ENCODE assay signal across 30 cellular contexts in the genomic region with DNA sequence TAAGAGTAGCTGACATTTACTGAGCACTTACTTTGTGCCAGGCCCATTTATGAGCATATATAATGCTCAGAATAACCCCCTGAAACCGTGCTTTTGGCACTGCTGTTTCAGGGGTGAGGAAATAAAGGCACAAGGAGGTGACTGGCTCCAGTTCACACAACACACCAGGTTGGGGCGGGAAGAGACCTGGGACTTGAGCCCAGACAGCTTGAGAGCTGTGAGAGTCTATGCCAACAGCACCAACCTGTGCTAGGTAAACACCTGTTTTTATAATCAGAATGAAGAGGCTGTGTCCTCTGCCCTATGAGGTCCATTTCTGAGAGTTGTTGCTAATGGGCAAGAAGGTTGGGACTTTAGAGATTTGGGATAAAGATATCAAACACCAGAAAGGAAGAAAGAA. TPM values are rescaled to one million over a fixed set of nuclear protein-coding genes. Genes with fewer than 3 reads are reported as not detected.
"Had no signal": no experiment of that assay in that cellular context is flagged by ENCODE, and none has a peak within 500 bp of the region (broad histone marks: within the 10 kb centered on the region; RNA-seq: fewer than 3 reads in every experiment).

No MANE protein-coding gene starts in this region.

- H3K4me1 ChIP-seq: colonic mucosa, gastrocnemius medialis, neural progenitor cell, parathyroid adenoma, right atrium auricular region, testis, upper lobe of left lung, uterus had no signal

- H3K36me3 ChIP-seq: colonic mucosa, gastrocnemius medialis, neural progenitor cell, right atrium auricular region, tibial nerve, upper lobe of left lung, uterus had no signal

- H3K27ac ChIP-seq: colonic mucosa, epithelial cell of prostate, gastrocnemius medialis, neural progenitor cell, parathyroid adenoma, right atrium auricular region, testis, tibial nerve, upper lobe of left lung, uterus had no signal

- FAIRE-seq: keratinocyte had no signal

- H3K27me3 ChIP-seq: colonic mucosa, gastrocnemius medialis, right atrium auricular region, testis, tibial nerve, upper lobe of left lung, uterus had no signal

- ATAC-seq: esophagus mucosa; gastrocnemius medialis; naive thymus-derived CD4-positive, alpha-beta T cell; sciatic nerve; stimulated activated memory B cell treated with anti-CD40 and anti-IgM and Interleukin-4, amounts not matched to agents 10 μg/mL and 1 μg/mL and 100 μg/mL, for 72 hours; stimulated activated naive CD8-positive, alpha-beta T cell treated with anti-CD3 and anti-CD28 coated beads, Interleukin-15, Interleukin-2, amounts not matched to agents 100 U/mL and 50 U/mL, for 24 hours had no signal

- DNase-seq: colonic mucosa; effector CD8-positive, alpha-beta T cell; endodermal cell; foreskin fibroblast; gastrocnemius medialis; head of caudate nucleus; mammary epithelial cell; mesendoderm; midbrain; naive thymus-derived CD4-positive, alpha-beta T cell; stimulated activated CD4-positive, alpha-beta T cell treated with anti-CD3 and anti-CD28 coated beads, Interleukin-2, amount 100 ng/mL, for 24 hours; stimulated activated CD4-positive, alpha-beta T cell treated with anti-CD3 and anti-CD28 coated beads, Interleukin-4, amount 100 ng/mL, for 4 hours; stimulated activated naive CD8-positive, alpha-beta T cell treated with anti-CD3 and anti-CD28 coated beads, Interleukin-15, Interleukin-2, amounts not matched to agents 100 U/mL and 50 U/mL, for 24 hours; substantia nigra; testis; upper lobe of left lung; uterus had no signal

- H3K9me3 ChIP-seq: colonic mucosa, gastrocnemius medialis, right atrium auricular region, testis, tibial nerve, upper lobe of left lung, uterus had no signal

- H3K4me3 ChIP-seq: colonic mucosa, gastrocnemius medialis, neural progenitor cell, right atrium auricular region, smooth muscle cell, testis, tibial nerve, upper lobe of left lung, uterus had no signal

RNA-seq across cellular contexts. Expression of a gene that starts 8.8 kb away (rescaled TPM):
- total RNA-seq: endodermal cell; glomerular endothelial cell; naive thymus-derived CD4-positive, alpha-beta T cell; osteoblast; progenitor cell of endocrine pancreas; uterus had no signal
- polyA plus RNA-seq: naive thymus-derived CD4-positive, alpha-beta T cell; smooth muscle cell had no signal

RNA-seq across cellular contexts. Expression of a gene that starts 55.2 kb away (rescaled TPM):
- total RNA-seq: colonic mucosa, gastrocnemius medialis, osteoblast, right atrium auricular region, smooth muscle cell had no signal
- polyA plus RNA-seq: keratinocyte, smooth muscle cell had no signal
